In genomic region chr20:63449025-63449424, GRCh38 we compare ENCODE assay signal across 21 cellular contexts. TPM values are rescaled to one million over a fixed set of nuclear protein-coding genes. Genes with fewer than 3 reads are reported as not detected.
DNase-seq lines count a peak whose midpoint lies in the region; ATAC-seq, FAIRE-seq and TF ChIP-seq lines count a peak whose summit lies in the region.
"Had no signal": no experiment of that assay in that cellular context is flagged by ENCODE, and none has a peak within 500 bp of the region (broad histone marks: within the 10 kb centered on the region; RNA-seq: fewer than 3 reads in every experiment).

No MANE protein-coding gene starts in this region.

- H3K27me3 ChIP-seq in HepG2 (ENCODE audit: control insufficient read depth in 1 of 2, insufficient read depth in 2 of 2, low read length in 2 of 2) (peaks cover 25 to 56% of the 10 kb centered on the region in 2 experiments; a peak in 4 of 5 replicates), right lobe of liver (no peaks in the 10 kb centered on the region), H1 (replicated peaks in 1 of 4; ENCODE audit: control insufficient read depth in 3 of 4, extremely low read depth in 1 of 4, insufficient read depth in 3 of 4, low read length in 3 of 4) (no peaks in the 10 kb centered on the region), neuronal stem cell (ENCODE audit: control insufficient read depth in 3 of 3, insufficient read depth in 3 of 3, low read depth in 1 of 3, low read length in 3 of 3) (no peaks in the 10 kb centered on the region), transverse colon (peaks cover 62% of the 10 kb centered on the region)

- H4K8ac ChIP-seq in H1 (ENCODE audit: extremely low read depth, insufficient read depth, low read length) (no peak overlapping the region; the same call in 1 of the 2 replicates), neuronal stem cell (ENCODE audit: low read depth, low read length) (no peak overlapping the region)

- no peak for DNase-seq in HepG2 (ENCODE audit: low spot score)
- no peak for DNase-seq in right lobe of liver
- no peak for DNase-seq in H1 (ENCODE audit: low read depth in 1 of 2, low spot score in 2 of 2)
- no peak for DNase-seq in neuronal stem cell (ENCODE audit: low spot score)
- no peak for DNase-seq in ACHN
- DNase-seq in COLO668 (lab: John Stamatoyannopoulos, UW; ENCODE audit: unreplicated experiment), result no peak
- no peak for DNase-seq in transverse colon
- DNase-seq: CD8-positive, alpha-beta T cell; COR-L47; DMS 273 treated with DMSO at 0.1 percent for 48 hours; DMS53; DND-41; EL; HFFc6 had no signal

- no peak overlapping the region for H3K9ac ChIP-seq in HepG2 (ENCODE audit: insufficient read depth, low read depth, low read length)
- no peak overlapping the region for H3K9ac ChIP-seq in H1 (replicated peaks in 1 of 4; ENCODE audit: extremely low read depth in 1 of 4, low read depth in 3 of 4, low read length in 3 of 4)
- H3K9ac ChIP-seq in neuronal stem cell (ENCODE audit: low read depth, low read length, poor library complexity), result peak overlapping the region; percentile 44
- H3K9ac ChIP-seq: BLaER1 treated with 17β-estradiol and CSF1 and Interleukin-3, amounts not matched to agents 10 nM and 100 nM had no signal

- H3K27ac ChIP-seq in HepG2 (ENCODE audit: extremely low read length, insufficient read depth, low read length) (no peak overlapping the region), right lobe of liver (no peak overlapping the region), H1 (ENCODE audit: low read depth, low read length) (no peak overlapping the region), neuronal stem cell (replicated peaks; ENCODE audit: low read length) (no peak overlapping the region), transverse colon (no peak overlapping the region)
- H3K27ac ChIP-seq: 22Rv1; A549; BLaER1 treated with 17β-estradiol and CSF1 and Interleukin-3, amounts not matched to agents 10 nM and 100 nM had no signal

- H3K79me1 ChIP-seq in H1 (ENCODE audit: low read depth, low read length) (peaks cover 24% of the 10 kb centered on the region), neuronal stem cell (ENCODE audit: low read depth, low read length) (peaks cover 25% of the 10 kb centered on the region)

- H2AK5ac ChIP-seq in H1 (ENCODE audit: low read depth, low read length), result 0 out of 2 replicates have a peak overlapping the region, but pooled peaks have one; percentile 24
- H2AK5ac ChIP-seq in neuronal stem cell (ENCODE audit: low read depth, low read length), result peak overlapping the region; percentile 68

- H4K20me1 ChIP-seq in HepG2 (ENCODE audit: insufficient read depth, low read length) (no peaks in the 10 kb centered on the region; the same call in none of the 2 replicates), H1 (replicated peaks in 1 of 2; ENCODE audit: control insufficient read depth in 1 of 2, insufficient read depth in 2 of 2, low read length in 2 of 2) (peaks cover 0 to 22% of the 10 kb centered on the region in 2 experiments)

- H3K36me3 ChIP-seq in HepG2 (replicated peaks in 1 of 2; ENCODE audit: control insufficient read depth in 1 of 2, insufficient read depth in 2 of 2, low read length in 2 of 2), result no peaks in the 10 kb centered on the region
- no peaks in the 10 kb centered on the region for H3K36me3 ChIP-seq in right lobe of liver
- H3K36me3 ChIP-seq in H1 (ENCODE audit: control insufficient read depth in 2 of 4, insufficient read depth in 4 of 4, low read length in 3 of 4), result no peaks in the 10 kb centered on the region
- H3K36me3 ChIP-seq in neuronal stem cell (replicated peaks in 1 of 2; ENCODE audit: control insufficient read depth in 2 of 2, insufficient read depth in 2 of 2, low read length in 2 of 2), result peaks cover 0 to 21% of the 10 kb centered on the region in 2 donors
- H3K36me3 ChIP-seq in transverse colon, result no peaks in the 10 kb centered on the region
- H3K36me3 ChIP-seq: BLaER1 treated with 17β-estradiol and CSF1 and Interleukin-3, amounts not matched to agents 10 nM and 100 nM had no signal

- ATAC-seq in HepG2 (no peak), right lobe of liver (no peak)
- ATAC-seq: A549; CD8-positive, alpha-beta T cell; GM12878; HCT116 had no signal

- no peak overlapping the region for H3K56ac ChIP-seq in H1 (replicated peaks; ENCODE audit: insufficient read length, low read depth, low read length)

- TF ChIP-seq EP300 in HepG2 (IDR thresholded peaks at IDR 0.05; ENCODE audit: low read depth in 2 of 2, low read length in 2 of 2), result no peak
- no peak for TF ChIP-seq EP300 in HepG2 (CRISPR knock-in tag; IDR thresholded peaks at IDR 0.05; ENCODE audit: borderline replicate concordance)
- TF ChIP-seq EP300 in H1 (IDR thresholded peaks at IDR 0.05; ENCODE audit: borderline replicate concordance in 1 of 2, low read depth in 2 of 2, low read length in 2 of 2), result no peak
- TF ChIP-seq EP300 in transverse colon (IDR thresholded peaks at IDR 0.05; ENCODE audit: low read depth), result no peak

- TF ChIP-seq RAD21 in HepG2 (CRISPR knock-in tag; IDR thresholded peaks at IDR 0.05), result no peak
- TF ChIP-seq RAD21 in H1 (IDR thresholded peaks at IDR 0.05 in 1 of 2, conservative IDR thresholded peaks at IDR 0.05 in 1 of 2; ENCODE audit: low read depth in 2 of 2, low read length in 2 of 2), result no peak

- no peak overlapping the region; the same call in 1 of the 2 replicates for H2BK5ac ChIP-seq in H1 (ENCODE audit: low read depth, low read length)
- peak overlapping the region; percentile 87 for H2BK5ac ChIP-seq in neuronal stem cell (ENCODE audit: low read length)

- intact Hi-C loops in HepG2 (cut with micrococcal nuclease; ENCODE audit: unreplicated experiment) (no loop called here), right lobe of liver (cut with DNase I) (no loop called here), transverse colon (cut with DNase I; ENCODE audit: low total_unique reads) (no loop called here)

- H3K4me1 ChIP-seq in HepG2 (ENCODE audit: insufficient read depth, low read length) (no peaks in the 10 kb centered on the region), right lobe of liver (no peaks in the 10 kb centered on the region), H1 (replicated peaks in 1 of 4; ENCODE audit: control insufficient read depth in 3 of 4, insufficient read depth in 4 of 4, low read length in 3 of 4) (peaks cover 0 to 21% (median 12%) of the 10 kb centered on the region in 4 experiments; a peak in 5 of 7 replicates), neuronal stem cell (ENCODE audit: control insufficient read depth in 2 of 2, insufficient read depth in 1 of 2, low read depth in 1 of 2, low read length in 2 of 2) (peaks cover 10 to 32% of the 10 kb centered on the region in 2 donors), transverse colon (peaks cover 0 to 4% (median 0%) of the 10 kb centered on the region in 4 donors)
- H3K4me1 ChIP-seq: A549 had no signal

- CTCF ChIA-PET in HepG2 (lab: Yijun Ruan, JAX; ENCODE audit: low intra/inter-chr PET ratio, low total read pairs), result no interaction called here
- CTCF ChIA-PET in H1 (lab: Charles Lee; ENCODE audit: partially characterized antibody), result interaction anchor here (0.9 to 2.0 kb wide), 5 partner anchors 15 to 226 kb away, joined by 3 to 6 read pairs (median 4); no protein-coding TSS in a partner anchor

- H2AFZ ChIP-seq in HepG2 (ENCODE audit: low read length) (no peak overlapping the region), H1 (ENCODE audit: low read length) (no peak overlapping the region), neuronal stem cell (ENCODE audit: low read length) (no peak overlapping the region)

- in situ Hi-C loops in HepG2 (cut with HindIII; ENCODE audit: extremely low pct_ligation_motif_present, low pct_unique_long_range_greater_than_20kb), result no loop called here
- in situ Hi-C loops in ACHN (cut with HindIII; ENCODE audit: low pct_ligation_motif_present, low pct_unique_long_range_greater_than_20kb, low sequenced_read_pairs), result no loop called here
- in situ Hi-C loops in transverse colon (cut with MboI; ENCODE audit: low pct_ligation_motif_present in 1 of 4, low pct_unique_long_range_greater_than_20kb in 1 of 4, low sequenced_read_pairs in 3 of 4), result no loop called here

- no peak overlapping the region for H4K91ac ChIP-seq in H1 (replicated peaks; ENCODE audit: insufficient read length, low read length)
- H4K91ac ChIP-seq in neuronal stem cell (ENCODE audit: low read depth, low read length, poor library complexity), result no peak overlapping the region

- H2BK12ac ChIP-seq in H1 (ENCODE audit: low read depth, low read length), result no peak overlapping the region
- no peak overlapping the region for H2BK12ac ChIP-seq in neuronal stem cell (ENCODE audit: low read length)

- no peak for FAIRE-seq in HepG2 (lab: Jason Lieb, UNC)
- FAIRE-seq in H1 (lab: Jason Lieb, UNC), result no peak
- FAIRE-seq: A549, GM12878, H54 had no signal

- no TSS peak for BruUV-seq in HepG2 (replicated peaks; lab: Mats Ljungman, UMichigan)

- no peaks in the 10 kb centered on the region for H3K23me2 ChIP-seq in H1 (ENCODE audit: low read depth, low read length)

- no peak overlapping the region for H2BK20ac ChIP-seq in H1 (ENCODE audit: low read length)

- H2BK120ac ChIP-seq in H1 (replicated peaks; ENCODE audit: low read depth, low read length) (no peak overlapping the region), neuronal stem cell (ENCODE audit: low read depth, low read length) (no peak overlapping the region)

- no peak overlapping the region for H3K4me3 ChIP-seq in HepG2 (replicated peaks in 1 of 3; ENCODE audit: insufficient read depth in 1 of 3, low read depth in 2 of 3, low read length in 3 of 3)
- no peak overlapping the region for H3K4me3 ChIP-seq in right lobe of liver
- H3K4me3 ChIP-seq in H1 (ENCODE audit: extremely low read depth in 1 of 4, insufficient read depth in 2 of 4, low read depth in 3 of 4, low read length in 4 of 4), result no peak overlapping the region
- no peak overlapping the region for H3K4me3 ChIP-seq in neuronal stem cell (ENCODE audit: low read length in 2 of 2)
- no peak overlapping the region for H3K4me3 ChIP-seq in transverse colon
- H3K4me3 ChIP-seq: A549; BLaER1 treated with 17β-estradiol and CSF1 and Interleukin-3, amounts not matched to agents 10 nM and 100 nM; GM12878 had no signal

- TF ChIP-seq POLR2A in HepG2 (IDR thresholded peaks at IDR 0.05; ENCODE audit: insufficient read depth in 1 of 2, low read depth in 2 of 2, low read length in 2 of 2) (no peak), right lobe of liver (IDR thresholded peaks at IDR 0.05) (no peak), H1 (IDR thresholded peaks at IDR 0.05; ENCODE audit: control extremely low read depth in 1 of 2, low read depth in 2 of 2, low read length in 2 of 2) (no peak), transverse colon (IDR thresholded peaks at IDR 0.05) (no peak)

- H3K18ac ChIP-seq in H1 (ENCODE audit: extremely low read depth, low read length) (no peak overlapping the region), neuronal stem cell (ENCODE audit: low read length) (no peak overlapping the region)

- H3K14ac ChIP-seq in H1 (ENCODE audit: insufficient read length) (no peak overlapping the region), neuronal stem cell (ENCODE audit: low read length) (peak overlapping the region; percentile 38)

- POLR2A ChIA-PET in HepG2 (lab: Yijun Ruan, JAX) (no interaction called here), H1 (lab: Charles Lee; ENCODE audit: partially characterized antibody) (interaction anchor here (0.6 kb wide), 1 partner anchor 196 kb away, joined by 3 read pairs; no protein-coding TSS in a partner anchor)

- TF ChIP-seq CTCF in HepG2 (CRISPR knock-in tag; IDR thresholded peaks at IDR 0.05) (no peak), right lobe of liver (IDR thresholded peaks at IDR 0.05) (no peak), H1 (IDR thresholded peaks at IDR 0.05; ENCODE audit: control extremely low read depth in 1 of 3, insufficient read depth in 1 of 3, low read depth in 1 of 3, low read length in 3 of 3) (no peak), transverse colon (IDR thresholded peaks at IDR 0.05) (no peak)

- no peak overlapping the region for H3K4me2 ChIP-seq in HepG2 (ENCODE audit: low read depth, low read length)
- H3K4me2 ChIP-seq in H1 (ENCODE audit: insufficient read depth in 1 of 2, low read depth in 2 of 2, low read length in 2 of 2), result no peak overlapping the region
- H3K4me2 ChIP-seq in neuronal stem cell (ENCODE audit: insufficient read depth, low read length, poor library complexity, severe bottlenecking), result no peak overlapping the region
- H3K4me2 ChIP-seq: A549 had no signal

- no peak overlapping the region for H2BK15ac ChIP-seq in H1 (ENCODE audit: low read length)
- H2BK15ac ChIP-seq in neuronal stem cell (ENCODE audit: low read length), result no peak overlapping the region

- H3K23ac ChIP-seq in H1 (ENCODE audit: insufficient read length) (no peak overlapping the region), neuronal stem cell (ENCODE audit: low read depth, low read length, poor library complexity) (no peak overlapping the region)

- H3K9me3 ChIP-seq in HepG2 (ENCODE audit: low read length) (no peaks in the 10 kb centered on the region), right lobe of liver (no peaks in the 10 kb centered on the region), H1 (ENCODE audit: insufficient read depth in 2 of 2, low read depth in 1 of 2, low read length in 1 of 2) (no peaks in the 10 kb centered on the region), neuronal stem cell (replicated peaks in 1 of 2; ENCODE audit: control insufficient read depth in 2 of 2, insufficient read depth in 1 of 2, low read depth in 1 of 2, low read length in 2 of 2) (peaks cover 0 to 3% of the 10 kb centered on the region in 2 donors), transverse colon (no peaks in the 10 kb centered on the region)
- H3K9me3 ChIP-seq: A549; BLaER1 treated with 17β-estradiol and CSF1 and Interleukin-3, amounts not matched to agents 10 nM and 100 nM had no signal

- WGBS in HepG2 (ENCODE audit: low lambda C conversion rate), result 38% methylated on average over 5 of the region's 5 CpGs
- 78% methylated on average over 5 of the region's 5 CpGs for WGBS in right lobe of liver (ENCODE audit: insufficient coverage, low coverage, low lambda C conversion rate, missing lambda C conversion rate)
- 92% methylated on average over 5 of the region's 5 CpGs; no CpG with 5 or more reads in 1 of the 2 experiments for WGBS in H1 (ENCODE audit: extremely low coverage in 1 of 2, insufficient coverage in 1 of 2, insufficient read length in 1 of 2, insufficient replicate concordance in 2 of 2, low coverage in 1 of 2, low lambda C conversion rate in 2 of 2, missing lambda C conversion rate in 1 of 2), 2 experiments
- WGBS in neuronal stem cell (ENCODE audit: extremely low coverage in 2 of 2, insufficient read length in 2 of 2, insufficient replicate concordance in 1 of 2), 2 donors, result no CpG with 5 or more reads among the region's 5 CpGs
- 83 to 90% methylated on average over 2 to 5 of the region's 5 CpGs for WGBS in transverse colon (ENCODE audit: low coverage in 1 of 2), 2 donors

- no peak overlapping the region for H3K4ac ChIP-seq in H1 (replicated peaks; ENCODE audit: insufficient read length, low read depth, low read length)
- H3K4ac ChIP-seq in neuronal stem cell (ENCODE audit: low read length), result no peak overlapping the region

- no peak overlapping the region for H4K5ac ChIP-seq in H1 (ENCODE audit: insufficient read length, low read depth, low read length)

- no peaks in the 10 kb centered on the region for H3K79me2 ChIP-seq in HepG2 (ENCODE audit: insufficient read depth, low read length)
- peaks cover 0 to 37% of the 10 kb centered on the region in 2 experiments; a peak in 2 of 4 replicates for H3K79me2 ChIP-seq in H1 (ENCODE audit: control insufficient read depth in 1 of 2, insufficient read depth in 2 of 2, low read length in 2 of 2)

RNA-seq across cellular contexts. Expression of gene KCNQ2, which starts 23.4 kb away (rescaled TPM):
- total RNA-seq in HepG2 (2016; rRNA removed; fragmentation: Illumina TruSeq; extraction: Trizol) (not detected in 2 replicates), right lobe of liver (not detected), transverse colon (under 1 TPM in 3 of 4 donors, not detected in 1; 0.32 to 0.41 (median 0.37) TPM)
- total RNA-seq in HepG2 (2016; cell fraction: cytosol; rRNA removed; fragmentation: Illumina TruSeq; extraction: Trizol; ENCODE audit: low read depth), result not detected in 2 replicates
- total RNA-seq in HepG2 (2016; cell fraction: insoluble cytoplasmic fraction; rRNA removed; fragmentation: Illumina TruSeq; extraction: Trizol), result not detected in 2 replicates
- total RNA-seq in HepG2 (2016; cell fraction: membrane; rRNA removed; fragmentation: Illumina TruSeq; extraction: Trizol), result not detected in 2 replicates
- not detected in 2 replicates for total RNA-seq in HepG2 (2016; cell fraction: nucleus; rRNA removed; fragmentation: Illumina TruSeq; extraction: Trizol)
- polyA plus RNA-seq in HepG2 (2011; rRNA removed) (not detected in 2 replicates), H1 (2011; rRNA removed) (243 and 277 TPM in 2 replicates)
- not detected in 2 replicates for polyA plus RNA-seq in HepG2 (2011; cell fraction: cytosol; rRNA removed)
- polyA plus RNA-seq in HepG2 (2011; cell fraction: nucleus; rRNA removed), result 0.03 and 0.10 TPM in 2 replicates
- polyA plus RNA-seq in HepG2 (2012), result not detected in 2 replicates
- not detected in 2 replicates for polyA plus RNA-seq in HepG2 (2016; cell fraction: cytosol; fragmentation: Illumina TruSeq; extraction: Trizol; ENCODE audit: low read depth)
- polyA plus RNA-seq in HepG2 (2016; cell fraction: insoluble cytoplasmic fraction; fragmentation: Illumina TruSeq; extraction: Trizol; ENCODE audit: low read depth), result not detected in 2 replicates
- not detected in 2 replicates for polyA plus RNA-seq in HepG2 (2016; cell fraction: membrane; fragmentation: Illumina TruSeq; extraction: Trizol; ENCODE audit: low read depth)
- not detected in 2 replicates for polyA plus RNA-seq in HepG2 (2016; cell fraction: nucleus; fragmentation: Illumina TruSeq; extraction: Trizol; ENCODE audit: insufficient read depth, low read depth)
- polyA minus RNA-seq in HepG2 (2011; rRNA and poly(A)+ RNA removed; ENCODE audit: low replicate concordance), result 0.02 and 1.2 TPM in 2 replicates
- polyA minus RNA-seq in HepG2 (2011; cell fraction: cytosol; rRNA and poly(A)+ RNA removed), result not detected in 2 replicates
- polyA minus RNA-seq in HepG2 (2011; cell fraction: nucleus; rRNA and poly(A)+ RNA removed), result not detected in 2 replicates
- 82.6 and 88.6 TPM in 2 replicates for total RNA-seq in H1 (2021; fragmentation: NEBNext Ultra II Directional; extraction: Animal tissue kit (Norgen Biotek cat#: 25700))
- 174 TPM for polyA plus RNA-seq in H1 (2011; cell fraction: cytosol; rRNA removed)
- 206 TPM for polyA plus RNA-seq in H1 (2011; cell fraction: nucleus; rRNA removed)
- polyA plus RNA-seq in H1 (2012, experiment 1 of 2), result 41.9 to 107 TPM (median 94.0 TPM) in 4 replicates
- polyA plus RNA-seq in H1 (2012, experiment 2 of 2), result 88.7 TPM
- 72.4 TPM for polyA plus RNA-seq in H1 (2013, experiment 1 of 2)
- polyA plus RNA-seq in H1 (2013, experiment 2 of 2), result 73.2 TPM
- 40.5 and 42.0 TPM in 2 replicates for polyA minus RNA-seq in H1 (2011; rRNA and poly(A)+ RNA removed)
- 39.6 TPM for polyA minus RNA-seq in H1 (2011; cell fraction: cytosol; rRNA and poly(A)+ RNA removed)
- 33.1 TPM for polyA minus RNA-seq in H1 (2011; cell fraction: nucleus; rRNA and poly(A)+ RNA removed)
- polyA plus RNA-seq in neuronal stem cell (2013, experiment 1 of 2), result 79.3 TPM
- 73.4 TPM for polyA plus RNA-seq in neuronal stem cell (2013, experiment 2 of 2)
- total RNA-seq: CD8-positive, alpha-beta T cell; HFFc6 had no signal
- polyA plus RNA-seq: AG04450 had no signal

RNA-seq across cellular contexts. Expression of gene EEF1A2, which starts 49.9 kb away (rescaled TPM):
- total RNA-seq in HepG2 (2016; rRNA removed; fragmentation: Illumina TruSeq; extraction: Trizol) (0.36 and 0.44 TPM in 2 replicates), right lobe of liver (100 to 1,000 TPM in 2 of 6 experiments, 1 to 10 TPM in 1, under 1 TPM in 3; 0.22 to 153 (median 1.0) TPM), transverse colon (1 to 10 TPM in 3 of 4 donors, under 1 TPM in 1; 0.75 to 5.0 (median 3.3) TPM)
- total RNA-seq in HepG2 (2016; cell fraction: cytosol; rRNA removed; fragmentation: Illumina TruSeq; extraction: Trizol; ENCODE audit: low read depth), result 0.51 TPM in 1 of 2 replicates, not detected in the other
- total RNA-seq in HepG2 (2016; cell fraction: insoluble cytoplasmic fraction; rRNA removed; fragmentation: Illumina TruSeq; extraction: Trizol), result 0.18 and 0.37 TPM in 2 replicates
- total RNA-seq in HepG2 (2016; cell fraction: membrane; rRNA removed; fragmentation: Illumina TruSeq; extraction: Trizol), result 0.90 and 1.00 TPM in 2 replicates
- 0.22 and 0.47 TPM in 2 replicates for total RNA-seq in HepG2 (2016; cell fraction: nucleus; rRNA removed; fragmentation: Illumina TruSeq; extraction: Trizol)
- polyA plus RNA-seq in HepG2 (2011; rRNA removed) (0.87 and 1.8 TPM in 2 replicates), H1 (2011; rRNA removed) (7.4 and 17.5 TPM in 2 replicates)
- 1.6 and 1.7 TPM in 2 replicates for polyA plus RNA-seq in HepG2 (2011; cell fraction: cytosol; rRNA removed)
- polyA plus RNA-seq in HepG2 (2011; cell fraction: nucleus; rRNA removed), result 2.6 and 2.9 TPM in 2 replicates
- 1.0 and 4.0 TPM in 2 replicates for polyA plus RNA-seq in HepG2 (2012)
- polyA plus RNA-seq in HepG2 (2016; cell fraction: cytosol; fragmentation: Illumina TruSeq; extraction: Trizol; ENCODE audit: low read depth), result 0.58 and 0.81 TPM in 2 replicates
- 0.54 and 1.5 TPM in 2 replicates for polyA plus RNA-seq in HepG2 (2016; cell fraction: insoluble cytoplasmic fraction; fragmentation: Illumina TruSeq; extraction: Trizol; ENCODE audit: low read depth)
- polyA plus RNA-seq in HepG2 (2016; cell fraction: membrane; fragmentation: Illumina TruSeq; extraction: Trizol; ENCODE audit: low read depth), result 0.81 and 1.1 TPM in 2 replicates
- polyA plus RNA-seq in HepG2 (2016; cell fraction: nucleus; fragmentation: Illumina TruSeq; extraction: Trizol; ENCODE audit: insufficient read depth, low read depth), result 1.2 and 1.5 TPM in 2 replicates
- 1.4 and 21.5 TPM in 2 replicates for polyA minus RNA-seq in HepG2 (2011; rRNA and poly(A)+ RNA removed; ENCODE audit: low replicate concordance)
- polyA minus RNA-seq in HepG2 (2011; cell fraction: cytosol; rRNA and poly(A)+ RNA removed), result 1.1 and 3.3 TPM in 2 replicates
- 0.75 and 1.0 TPM in 2 replicates for polyA minus RNA-seq in HepG2 (2011; cell fraction: nucleus; rRNA and poly(A)+ RNA removed)
- 25.8 and 27.9 TPM in 2 replicates for total RNA-seq in H1 (2021; fragmentation: NEBNext Ultra II Directional; extraction: Animal tissue kit (Norgen Biotek cat#: 25700))
- 15.5 TPM for polyA plus RNA-seq in H1 (2011; cell fraction: cytosol; rRNA removed)
- 33.5 TPM for polyA plus RNA-seq in H1 (2011; cell fraction: nucleus; rRNA removed)
- polyA plus RNA-seq in H1 (2012, experiment 1 of 2), result 25.2 to 45.3 TPM (median 39.3 TPM) in 4 replicates
- polyA plus RNA-seq in H1 (2012, experiment 2 of 2), result 22.6 TPM
- 26.8 TPM for polyA plus RNA-seq in H1 (2013, experiment 1 of 2)
- polyA plus RNA-seq in H1 (2013, experiment 2 of 2), result 25.5 TPM
- 6.0 and 11.9 TPM in 2 replicates for polyA minus RNA-seq in H1 (2011; rRNA and poly(A)+ RNA removed)
- polyA minus RNA-seq in H1 (2011; cell fraction: cytosol; rRNA and poly(A)+ RNA removed), result 20.6 TPM
- polyA minus RNA-seq in H1 (2011; cell fraction: nucleus; rRNA and poly(A)+ RNA removed), result 13.6 TPM
- polyA plus RNA-seq in neuronal stem cell (2013, experiment 1 of 2), result 0.57 TPM
- 0.96 TPM for polyA plus RNA-seq in neuronal stem cell (2013, experiment 2 of 2)
- polyA plus RNA-seq: GM12878 had no signal

Comparison
In these comparisons a context has a peak if more than half of its experiments do, and no peak if none do; other contexts are left out.
1. RNA of gene KCNQ2, which starts 23.4 kb away (total RNA-seq): 82.6 to 88.6 TPM in H1; 0.32 to 0.41 TPM in transverse colon, not detected in HepG2 and not detected in right lobe of liver; every median in the first group is over 10 times any median in the second.